Comparison of ENCODE assay signal across 1 cellular context in the genomic region with DNA sequence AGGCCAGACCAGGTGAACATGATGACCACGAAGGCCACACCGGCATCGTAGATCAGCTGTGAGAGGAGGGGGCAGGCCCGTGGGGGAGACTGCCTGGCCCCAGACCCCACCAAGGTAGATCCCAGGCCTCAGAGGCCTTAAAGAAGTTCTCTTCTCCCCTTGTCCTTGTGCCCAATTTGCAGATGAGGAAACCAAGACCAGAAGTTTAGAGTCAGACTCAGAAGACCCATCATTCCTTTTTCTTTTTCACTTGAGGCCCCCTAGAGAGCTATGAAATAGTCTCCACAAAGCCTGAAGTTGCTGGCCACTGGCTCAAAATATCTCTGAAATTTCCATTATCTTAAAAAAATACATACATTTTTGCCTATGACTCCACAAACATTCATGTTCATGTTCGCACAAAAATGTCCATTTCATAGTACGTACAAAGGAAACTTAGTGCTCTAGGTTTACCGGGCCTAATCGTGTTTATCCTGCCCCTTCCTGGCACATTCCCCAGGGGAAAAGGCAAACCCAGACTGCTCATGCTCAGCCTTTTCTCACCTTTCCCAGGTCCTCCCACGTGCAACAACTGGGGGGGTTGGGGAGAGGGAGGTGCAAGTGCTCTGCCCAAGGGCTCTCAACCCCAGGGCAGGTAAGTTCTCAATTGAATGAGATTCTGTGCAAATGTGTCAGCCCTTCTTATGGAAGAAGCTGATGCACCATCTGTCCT.
TF ChIP-seq lines count a peak whose summit lies in the region.

No MANE protein-coding gene starts in this region.

TF ChIP-seq in HepG2, 621 proteins besides CTCF, POLR2A, EP300 and RAD21:
- TF ChIP-seq NR2F6 (IDR thresholded peaks at IDR 0.05): no peak
- no peak for TF ChIP-seq NR2F6 (CRISPR knock-in tag; IDR thresholded peaks at IDR 0.05)
- TF ChIP-seq NFATC3 (CRISPR knock-in tag; IDR thresholded peaks at IDR 0.05): no peak
- peak; percentile 59; the same call in 1 of the 2 replicates for TF ChIP-seq ZNF629 (CRISPR knock-in tag; conservative IDR thresholded peaks at IDR 0.05)
- TF ChIP-seq, protein P1, sequence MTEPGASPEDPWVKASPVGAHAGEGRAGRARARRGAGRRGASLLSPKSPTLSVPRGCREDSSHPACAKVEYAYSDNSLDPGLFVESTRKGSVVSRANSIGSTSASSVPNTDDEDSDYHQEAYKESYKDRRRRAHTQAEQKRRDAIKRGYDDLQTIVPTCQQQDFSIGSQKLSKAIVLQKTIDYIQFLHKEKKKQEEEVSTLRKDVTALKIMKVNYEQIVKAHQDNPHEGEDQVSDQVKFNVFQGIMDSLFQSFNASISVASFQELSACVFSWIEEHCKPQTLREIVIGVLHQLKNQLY (CRISPR knock-in tag; IDR thresholded peaks at IDR 0.05): no peak
- no peak for TF ChIP-seq NFE2L2 (IDR thresholded peaks at IDR 0.05; ENCODE audit: low read length)
- no peak for TF ChIP-seq ZNF704 (CRISPR knock-in tag; IDR thresholded peaks at IDR 0.05; ENCODE audit: borderline replicate concordance)
- TF ChIP-seq, protein P2, sequence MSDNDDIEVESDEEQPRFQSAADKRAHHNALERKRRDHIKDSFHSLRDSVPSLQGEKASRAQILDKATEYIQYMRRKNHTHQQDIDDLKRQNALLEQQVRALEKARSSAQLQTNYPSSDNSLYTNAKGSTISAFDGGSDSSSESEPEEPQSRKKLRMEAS (IDR thresholded peaks at IDR 0.05): 0 out of 2 replicates have a peak, but pooled peaks have one; percentile 23
- 0 out of 2 replicates have a peak, but pooled peaks have one; percentile 50 for TF ChIP-seq SAFB2 (CRISPR knock-in tag; IDR thresholded peaks at IDR 0.05; ENCODE audit: borderline replicate concordance, low read depth)
- TF ChIP-seq ZNF577 (CRISPR knock-in tag; IDR thresholded peaks at IDR 0.05; ENCODE audit: borderline replicate concordance, low read depth): no peak
- TF ChIP-seq, protein P3, sequence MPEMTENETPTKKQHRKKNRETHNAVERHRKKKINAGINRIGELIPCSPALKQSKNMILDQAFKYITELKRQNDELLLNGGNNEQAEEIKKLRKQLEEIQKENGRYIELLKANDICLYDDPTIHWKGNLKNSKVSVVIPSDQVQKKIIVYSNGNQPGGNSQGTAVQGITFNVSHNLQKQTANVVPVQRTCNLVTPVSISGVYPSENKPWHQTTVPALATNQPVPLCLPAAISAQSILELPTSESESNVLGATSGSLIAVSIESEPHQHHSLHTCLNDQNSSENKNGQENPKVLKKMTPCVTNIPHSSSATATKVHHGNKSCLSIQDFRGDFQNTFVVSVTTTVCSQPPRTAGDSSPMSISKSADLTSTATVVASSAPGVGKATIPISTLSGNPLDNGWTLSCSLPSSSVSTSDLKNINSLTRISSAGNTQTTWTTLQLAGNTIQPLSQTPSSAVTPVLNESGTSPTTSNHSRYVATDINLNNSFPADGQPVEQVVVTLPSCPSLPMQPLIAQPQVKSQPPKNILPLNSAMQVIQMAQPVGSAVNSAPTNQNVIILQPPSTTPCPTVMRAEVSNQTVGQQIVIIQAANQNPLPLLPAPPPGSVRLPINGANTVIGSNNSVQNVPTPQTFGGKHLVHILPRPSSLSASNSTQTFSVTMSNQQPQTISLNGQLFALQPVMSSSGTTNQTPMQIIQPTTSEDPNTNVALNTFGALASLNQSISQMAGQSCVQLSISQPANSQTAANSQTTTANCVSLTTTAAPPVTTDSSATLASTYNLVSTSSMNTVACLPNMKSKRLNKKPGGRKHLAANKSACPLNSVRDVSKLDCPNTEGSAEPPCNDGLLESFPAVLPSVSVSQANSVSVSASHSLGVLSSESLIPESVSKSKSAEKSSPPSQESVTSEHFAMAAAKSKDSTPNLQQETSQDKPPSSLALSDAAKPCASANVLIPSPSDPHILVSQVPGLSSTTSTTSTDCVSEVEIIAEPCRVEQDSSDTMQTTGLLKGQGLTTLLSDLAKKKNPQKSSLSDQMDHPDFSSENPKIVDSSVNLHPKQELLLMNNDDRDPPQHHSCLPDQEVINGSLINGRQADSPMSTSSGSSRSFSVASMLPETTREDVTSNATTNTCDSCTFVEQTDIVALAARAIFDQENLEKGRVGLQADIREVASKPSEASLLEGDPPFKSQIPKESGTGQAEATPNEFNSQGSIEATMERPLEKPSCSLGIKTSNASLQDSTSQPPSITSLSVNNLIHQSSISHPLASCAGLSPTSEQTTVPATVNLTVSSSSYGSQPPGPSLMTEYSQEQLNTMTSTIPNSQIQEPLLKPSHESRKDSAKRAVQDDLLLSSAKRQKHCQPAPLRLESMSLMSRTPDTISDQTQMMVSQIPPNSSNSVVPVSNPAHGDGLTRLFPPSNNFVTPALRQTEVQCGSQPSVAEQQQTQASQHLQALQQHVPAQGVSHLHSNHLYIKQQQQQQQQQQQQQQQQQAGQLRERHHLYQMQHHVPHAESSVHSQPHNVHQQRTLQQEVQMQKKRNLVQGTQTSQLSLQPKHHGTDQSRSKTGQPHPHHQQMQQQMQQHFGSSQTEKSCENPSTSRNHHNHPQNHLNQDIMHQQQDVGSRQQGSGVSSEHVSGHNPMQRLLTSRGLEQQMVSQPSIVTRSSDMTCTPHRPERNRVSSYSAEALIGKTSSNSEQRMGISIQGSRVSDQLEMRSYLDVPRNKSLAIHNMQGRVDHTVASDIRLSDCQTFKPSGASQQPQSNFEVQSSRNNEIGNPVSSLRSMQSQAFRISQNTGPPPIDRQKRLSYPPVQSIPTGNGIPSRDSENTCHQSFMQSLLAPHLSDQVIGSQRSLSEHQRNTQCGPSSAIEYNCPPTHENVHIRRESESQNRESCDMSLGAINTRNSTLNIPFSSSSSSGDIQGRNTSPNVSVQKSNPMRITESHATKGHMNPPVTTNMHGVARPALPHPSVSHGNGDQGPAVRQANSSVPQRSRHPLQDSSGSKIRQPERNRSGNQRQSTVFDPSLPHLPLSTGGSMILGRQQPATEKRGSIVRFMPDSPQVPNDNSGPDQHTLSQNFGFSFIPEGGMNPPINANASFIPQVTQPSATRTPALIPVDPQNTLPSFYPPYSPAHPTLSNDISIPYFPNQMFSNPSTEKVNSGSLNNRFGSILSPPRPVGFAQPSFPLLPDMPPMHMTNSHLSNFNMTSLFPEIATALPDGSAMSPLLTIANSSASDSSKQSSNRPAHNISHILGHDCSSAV (CRISPR knock-in tag; IDR thresholded peaks at IDR 0.05; ENCODE audit: borderline replicate concordance): no peak
- TF ChIP-seq, protein P4, sequence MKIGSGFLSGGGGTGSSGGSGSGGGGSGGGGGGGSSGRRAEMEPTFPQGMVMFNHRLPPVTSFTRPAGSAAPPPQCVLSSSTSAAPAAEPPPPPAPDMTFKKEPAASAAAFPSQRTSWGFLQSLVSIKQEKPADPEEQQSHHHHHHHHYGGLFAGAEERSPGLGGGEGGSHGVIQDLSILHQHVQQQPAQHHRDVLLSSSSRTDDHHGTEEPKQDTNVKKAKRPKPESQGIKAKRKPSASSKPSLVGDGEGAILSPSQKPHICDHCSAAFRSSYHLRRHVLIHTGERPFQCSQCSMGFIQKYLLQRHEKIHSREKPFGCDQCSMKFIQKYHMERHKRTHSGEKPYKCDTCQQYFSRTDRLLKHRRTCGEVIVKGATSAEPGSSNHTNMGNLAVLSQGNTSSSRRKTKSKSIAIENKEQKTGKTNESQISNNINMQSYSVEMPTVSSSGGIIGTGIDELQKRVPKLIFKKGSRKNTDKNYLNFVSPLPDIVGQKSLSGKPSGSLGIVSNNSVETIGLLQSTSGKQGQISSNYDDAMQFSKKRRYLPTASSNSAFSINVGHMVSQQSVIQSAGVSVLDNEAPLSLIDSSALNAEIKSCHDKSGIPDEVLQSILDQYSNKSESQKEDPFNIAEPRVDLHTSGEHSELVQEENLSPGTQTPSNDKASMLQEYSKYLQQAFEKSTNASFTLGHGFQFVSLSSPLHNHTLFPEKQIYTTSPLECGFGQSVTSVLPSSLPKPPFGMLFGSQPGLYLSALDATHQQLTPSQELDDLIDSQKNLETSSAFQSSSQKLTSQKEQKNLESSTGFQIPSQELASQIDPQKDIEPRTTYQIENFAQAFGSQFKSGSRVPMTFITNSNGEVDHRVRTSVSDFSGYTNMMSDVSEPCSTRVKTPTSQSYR (CRISPR knock-in tag; IDR thresholded peaks at IDR 0.05; ENCODE audit: borderline replicate concordance): no peak
- TF ChIP-seq, protein P5, sequence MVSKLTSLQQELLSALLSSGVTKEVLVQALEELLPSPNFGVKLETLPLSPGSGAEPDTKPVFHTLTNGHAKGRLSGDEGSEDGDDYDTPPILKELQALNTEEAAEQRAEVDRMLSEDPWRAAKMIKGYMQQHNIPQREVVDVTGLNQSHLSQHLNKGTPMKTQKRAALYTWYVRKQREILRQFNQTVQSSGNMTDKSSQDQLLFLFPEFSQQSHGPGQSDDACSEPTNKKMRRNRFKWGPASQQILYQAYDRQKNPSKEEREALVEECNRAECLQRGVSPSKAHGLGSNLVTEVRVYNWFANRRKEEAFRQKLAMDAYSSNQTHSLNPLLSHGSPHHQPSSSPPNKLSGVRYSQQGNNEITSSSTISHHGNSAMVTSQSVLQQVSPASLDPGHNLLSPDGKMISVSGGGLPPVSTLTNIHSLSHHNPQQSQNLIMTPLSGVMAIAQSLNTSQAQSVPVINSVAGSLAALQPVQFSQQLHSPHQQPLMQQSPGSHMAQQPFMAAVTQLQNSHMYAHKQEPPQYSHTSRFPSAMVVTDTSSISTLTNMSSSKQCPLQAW (CRISPR knock-in tag; IDR thresholded peaks at IDR 0.05): no peak
- no peak for TF ChIP-seq ZNF501 (CRISPR knock-in tag; IDR thresholded peaks at IDR 0.05)
- TF ChIP-seq ZNF567 (CRISPR knock-in tag; IDR thresholded peaks at IDR 0.05; ENCODE audit: borderline replicate concordance): no peak
- no peak for TF ChIP-seq MIXL1 (CRISPR knock-in tag; IDR thresholded peaks at IDR 0.05)
- TF ChIP-seq KLF6 (CRISPR knock-in tag; IDR thresholded peaks at IDR 0.05): peak; percentile 0; the same call in 1 of the 2 replicates
- 0 out of 2 replicates have a peak, but pooled peaks have one; percentile 16 for TF ChIP-seq CHCHD3 (CRISPR knock-in tag; IDR thresholded peaks at IDR 0.05)
- TF ChIP-seq, protein P6, sequence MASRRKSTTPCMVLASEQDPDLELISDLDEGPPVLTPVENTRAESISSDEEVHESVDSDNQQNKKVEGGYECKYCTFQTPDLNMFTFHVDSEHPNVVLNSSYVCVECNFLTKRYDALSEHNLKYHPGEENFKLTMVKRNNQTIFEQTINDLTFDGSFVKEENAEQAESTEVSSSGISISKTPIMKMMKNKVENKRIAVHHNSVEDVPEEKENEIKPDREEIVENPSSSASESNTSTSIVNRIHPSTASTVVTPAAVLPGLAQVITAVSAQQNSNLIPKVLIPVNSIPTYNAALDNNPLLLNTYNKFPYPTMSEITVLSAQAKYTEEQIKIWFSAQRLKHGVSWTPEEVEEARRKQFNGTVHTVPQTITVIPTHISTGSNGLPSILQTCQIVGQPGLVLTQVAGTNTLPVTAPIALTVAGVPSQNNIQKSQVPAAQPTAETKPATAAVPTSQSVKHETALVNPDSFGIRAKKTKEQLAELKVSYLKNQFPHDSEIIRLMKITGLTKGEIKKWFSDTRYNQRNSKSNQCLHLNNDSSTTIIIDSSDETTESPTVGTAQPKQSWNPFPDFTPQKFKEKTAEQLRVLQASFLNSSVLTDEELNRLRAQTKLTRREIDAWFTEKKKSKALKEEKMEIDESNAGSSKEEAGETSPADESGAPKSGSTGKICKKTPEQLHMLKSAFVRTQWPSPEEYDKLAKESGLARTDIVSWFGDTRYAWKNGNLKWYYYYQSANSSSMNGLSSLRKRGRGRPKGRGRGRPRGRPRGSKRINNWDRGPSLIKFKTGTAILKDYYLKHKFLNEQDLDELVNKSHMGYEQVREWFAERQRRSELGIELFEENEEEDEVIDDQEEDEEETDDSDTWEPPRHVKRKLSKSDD (CRISPR knock-in tag; IDR thresholded peaks at IDR 0.05; ENCODE audit: low read depth): no peak
- no peak for TF ChIP-seq ZNF33A (CRISPR knock-in tag; IDR thresholded peaks at IDR 0.05; ENCODE audit: borderline replicate concordance)
- TF ChIP-seq RBM22 (optimal IDR thresholded peaks at IDR 0.05; ENCODE audit: low read length): peak; percentile 46
- peak; percentile 11; the same call in 1 of the 2 replicates for TF ChIP-seq ZNF687 (CRISPR knock-in tag; IDR thresholded peaks at IDR 0.05)
- TF ChIP-seq ZFAT (CRISPR knock-in tag; conservative IDR thresholded peaks at IDR 0.05): no peak
- TF ChIP-seq ZNF841 (CRISPR knock-in tag; IDR thresholded peaks at IDR 0.05; ENCODE audit: borderline replicate concordance): no peak
- TF ChIP-seq, protein P7, sequence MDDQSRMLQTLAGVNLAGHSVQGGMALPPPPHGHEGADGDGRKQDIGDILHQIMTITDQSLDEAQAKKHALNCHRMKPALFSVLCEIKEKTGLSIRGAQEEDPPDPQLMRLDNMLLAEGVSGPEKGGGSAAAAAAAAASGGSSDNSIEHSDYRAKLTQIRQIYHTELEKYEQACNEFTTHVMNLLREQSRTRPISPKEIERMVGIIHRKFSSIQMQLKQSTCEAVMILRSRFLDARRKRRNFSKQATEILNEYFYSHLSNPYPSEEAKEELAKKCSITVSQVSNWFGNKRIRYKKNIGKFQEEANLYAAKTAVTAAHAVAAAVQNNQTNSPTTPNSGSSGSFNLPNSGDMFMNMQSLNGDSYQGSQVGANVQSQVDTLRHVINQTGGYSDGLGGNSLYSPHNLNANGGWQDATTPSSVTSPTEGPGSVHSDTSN (CRISPR knock-in tag; IDR thresholded peaks at IDR 0.05; ENCODE audit: borderline replicate concordance): no peak
